Comparison of ENCODE assay signal across 18 cellular contexts in the genomic region with DNA sequence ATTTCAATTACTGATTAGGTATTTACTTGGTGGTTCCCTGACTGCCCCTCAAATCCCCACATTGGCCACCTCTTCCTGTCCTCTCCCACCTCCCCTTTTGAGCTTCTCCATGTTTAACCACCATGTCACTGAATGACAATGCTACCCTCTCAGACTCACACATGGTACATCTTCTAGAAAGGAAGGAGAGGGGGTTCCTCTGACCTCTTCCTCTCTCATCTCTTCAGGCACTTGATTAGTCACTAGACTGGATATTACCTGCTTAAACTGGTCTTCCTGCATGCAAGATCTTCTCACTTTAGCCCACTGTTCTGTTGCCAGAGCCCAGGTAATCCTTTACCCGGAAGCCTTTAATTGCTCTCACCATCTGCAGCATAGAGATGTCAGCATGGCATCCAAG.
DNase-seq lines count a peak whose midpoint lies in the region; ATAC-seq and TF ChIP-seq lines count a peak whose summit lies in the region.
"Had no signal": no experiment of that assay in that cellular context is flagged by ENCODE, and none has a peak within 500 bp of the region (broad histone marks: within the 10 kb centered on the region; RNA-seq: fewer than 3 reads in every experiment).

No MANE protein-coding gene starts in this region.

- DNase-seq in activated CD8-positive, alpha-beta memory T cell treated with anti-CD3 and anti-CD28 coated beads, Interleukin-2, amount 10 ng/mL, durations not matched to agents 7 days and 5 days, result no peak
- DNase-seq in activated CD8-positive, alpha-beta memory T cell treated with anti-CD3 and anti-CD28 coated beads, Interleukin-2, amount 50 U/mL, for 48 hours, result no peak
- DNase-seq in HT1080 (ENCODE audit: low read depth), result peak; percentile 55
- DNase-seq in endodermal cell, result no peak
- DNase-seq in substantia nigra (lab: John Stamatoyannopoulos, UW), result no peak
- no peak for DNase-seq in NCI-H1930 (lab: John Stamatoyannopoulos, UW)
- no peak for DNase-seq in effector memory CD8-positive, alpha-beta T cell
- DNase-seq: CD4-positive, alpha-beta memory T cell; DMS79; GOT3; NCI-H1105 treated with DMSO at 0.1 percent for 48 hours; NCI-H1694 treated with DMSO at 0.1 percent for 48 hours; NCI-H226; NCI-H69; PC-3 had no signal

- H3K36me3 Mint-ChIP-seq in activated CD8-positive, alpha-beta memory T cell treated with anti-CD3 and anti-CD28 coated beads, Interleukin-2, amount 10 ng/mL, durations not matched to agents 7 days and 5 days, result no peaks in the 10 kb centered on the region
- H3K36me3 Mint-ChIP-seq in endodermal cell (ENCODE audit: low read depth), result no peaks in the 10 kb centered on the region
- no peaks in the 10 kb centered on the region for H3K36me3 Mint-ChIP-seq in effector memory CD8-positive, alpha-beta T cell (ENCODE audit: insufficient read depth)
- H3K36me3 Mint-ChIP-seq: CD4-positive, alpha-beta memory T cell had no signal

- no peak overlapping the region for H3K4me3 Mint-ChIP-seq in activated CD8-positive, alpha-beta memory T cell treated with anti-CD3 and anti-CD28 coated beads, Interleukin-2, amount 10 ng/mL, durations not matched to agents 7 days and 5 days
- H3K4me3 Mint-ChIP-seq in endodermal cell, result no peak overlapping the region
- H3K4me3 Mint-ChIP-seq in effector memory CD8-positive, alpha-beta T cell, result no peak overlapping the region
- H3K4me3 Mint-ChIP-seq: CD4-positive, alpha-beta memory T cell had no signal

- TF ChIP-seq CTCF in endodermal cell (conservative IDR thresholded peaks at IDR 0.05), result no peak

- no peaks in the 10 kb centered on the region for H3K9me3 Mint-ChIP-seq in activated CD8-positive, alpha-beta memory T cell treated with anti-CD3 and anti-CD28 coated beads, Interleukin-2, amount 10 ng/mL, durations not matched to agents 7 days and 5 days (ENCODE audit: low read depth)
- no peaks in the 10 kb centered on the region for H3K9me3 Mint-ChIP-seq in endodermal cell
- H3K9me3 Mint-ChIP-seq in effector memory CD8-positive, alpha-beta T cell, result no peaks in the 10 kb centered on the region
- H3K9me3 Mint-ChIP-seq: CD4-positive, alpha-beta memory T cell had no signal

- CTCF ChIA-PET in activated CD8-positive, alpha-beta memory T cell treated with anti-CD3 and anti-CD28 coated beads, Interleukin-2, amount 10 ng/mL, durations not matched to agents 7 days and 5 days (lab: Charles Lee), result no interaction called here

- H3K4me3 ChIP-seq in endodermal cell (ENCODE audit: low read length), result no peak overlapping the region

- H3K27me3 ChIP-seq in endodermal cell (ENCODE audit: control insufficient read depth, insufficient read depth, low read length, poor library complexity, severe bottlenecking), result no peaks in the 10 kb centered on the region

- H3K27ac Mint-ChIP-seq in activated CD8-positive, alpha-beta memory T cell treated with anti-CD3 and anti-CD28 coated beads, Interleukin-2, amount 10 ng/mL, durations not matched to agents 7 days and 5 days, result no peak overlapping the region
- H3K27ac Mint-ChIP-seq in endodermal cell, result peak overlapping the region; percentile 14
- H3K27ac Mint-ChIP-seq in effector memory CD8-positive, alpha-beta T cell, result no peak overlapping the region
- H3K27ac Mint-ChIP-seq: CD4-positive, alpha-beta memory T cell had no signal

- H3K4me1 Mint-ChIP-seq in activated CD8-positive, alpha-beta memory T cell treated with anti-CD3 and anti-CD28 coated beads, Interleukin-2, amount 10 ng/mL, durations not matched to agents 7 days and 5 days, result peaks cover 19% of the 10 kb centered on the region
- no peaks in the 10 kb centered on the region for H3K4me1 Mint-ChIP-seq in endodermal cell
- peaks cover 1 to 4% of the 10 kb centered on the region in 2 donors for H3K4me1 Mint-ChIP-seq in effector memory CD8-positive, alpha-beta T cell (ENCODE audit: low read depth in 2 of 2)

- H3K9me3 ChIP-seq in endodermal cell (ENCODE audit: control insufficient read depth, low read length), result no peaks in the 10 kb centered on the region

- no peak overlapping the region for H3K9ac ChIP-seq in endodermal cell (ENCODE audit: extremely low read depth, low read length, poor library complexity, severe bottlenecking)

- peaks cover 21% of the 10 kb centered on the region for H3K27me3 Mint-ChIP-seq in activated CD8-positive, alpha-beta memory T cell treated with anti-CD3 and anti-CD28 coated beads, Interleukin-2, amount 10 ng/mL, durations not matched to agents 7 days and 5 days
- no peaks in the 10 kb centered on the region for H3K27me3 Mint-ChIP-seq in endodermal cell (ENCODE audit: insufficient read depth)
- H3K27me3 Mint-ChIP-seq in effector memory CD8-positive, alpha-beta T cell, result peaks cover 0 to 5% of the 10 kb centered on the region in 2 donors

- 92% methylated on average over 1 of the region's 1 CpG; no CpG with 5 or more reads in 1 of the 2 experiments for WGBS in endodermal cell (ENCODE audit: insufficient coverage in 1 of 2, insufficient read length in 1 of 2), 2 experiments

- H3K36me3 ChIP-seq in endodermal cell (ENCODE audit: control insufficient read depth, insufficient read depth, low read length), result no peaks in the 10 kb centered on the region

- H3K27ac ChIP-seq in endodermal cell (ENCODE audit: low read depth, low read length), result no peak overlapping the region
- H3K27ac ChIP-seq in substantia nigra (ENCODE audit: low read depth, low read length, poor library complexity, severe bottlenecking), result peak overlapping the region; percentile 19
- H3K27ac ChIP-seq: HL-60, RWPE1 had no signal

- no peaks in the 10 kb centered on the region for H3K4me1 ChIP-seq in endodermal cell (ENCODE audit: control insufficient read depth, insufficient read depth, low read length)

- peak; percentile 30 for ATAC-seq in activated CD8-positive, alpha-beta memory T cell treated with anti-CD3 and anti-CD28 coated beads, Interleukin-2, amount 10 ng/mL, durations not matched to agents 7 days and 5 days
- no peak for ATAC-seq in HG03039 (IDR thresholded peaks at IDR 0.05; ENCODE audit: unreplicated experiment)
- no peak for ATAC-seq in effector memory CD8-positive, alpha-beta T cell (replicated peaks)
- ATAC-seq: PC-3 had no signal
